ENCODE assay signal across 17 cellular contexts in the genomic region with DNA sequence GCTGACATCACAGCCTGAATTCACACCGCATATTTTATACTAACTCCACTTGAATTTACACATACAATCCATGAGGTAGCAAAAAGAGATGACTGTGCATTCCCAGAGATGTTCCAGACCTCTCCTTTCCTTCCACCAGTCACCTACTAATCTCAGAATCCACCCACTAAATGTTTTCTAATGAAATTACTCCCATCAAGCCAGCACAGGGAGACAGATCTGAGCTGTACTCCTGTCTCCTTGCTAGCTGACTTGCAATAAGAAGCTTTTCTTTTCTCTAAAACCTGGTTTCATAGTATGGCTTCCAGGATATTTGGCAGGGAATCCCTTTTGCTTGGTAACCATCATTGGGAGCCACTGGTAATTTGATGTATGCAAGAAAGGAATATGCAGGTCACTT. TPM values are rescaled to one million over a fixed set of nuclear protein-coding genes. Genes with fewer than 3 reads are reported as not detected.
DNase-seq lines count a peak whose midpoint lies in the region; ATAC-seq lines count a peak whose summit lies in the region.
"Had no signal": no experiment of that assay in that cellular context is flagged by ENCODE, and none has a peak within 500 bp of the region (broad histone marks: within the 10 kb centered on the region; RNA-seq: fewer than 3 reads in every experiment).

No MANE protein-coding gene starts in this region.

- DNase-seq in NCI-H82 (lab: John Stamatoyannopoulos, UW): peak; percentile 72
- peak; percentile 92 for DNase-seq in SK-N-DZ (ENCODE audit: low spot score)
- DNase-seq in islet precursor cell: peak; percentile 29
- DNase-seq in ureter (ENCODE audit: low spot score): no peak
- DNase-seq in NCI-H2171 treated with DMSO at 0.1 percent for 48 hours (lab: John Stamatoyannopoulos, UW): no peak
- DNase-seq in left lobe of liver (ENCODE audit: low spot score): no peak
- DNase-seq: CD4-positive, CD25-positive, alpha-beta regulatory T cell; CD8-positive, alpha-beta T cell; DMS 273 treated with DMSO at 0.1 percent for 48 hours; DMS79; EL; GDM1; H9 had no signal

- no peak for ATAC-seq in left lobe of liver
- ATAC-seq: CD8-positive, alpha-beta T cell; GM12878; GM23338; HCT116 had no signal

RNA-seq across cellular contexts. Expression of a gene that starts 15.9 kb away (rescaled TPM):
- polyA plus RNA-seq in SK-N-DZ (2014; cell fraction: cytosol; rRNA removed): 2.2 and 2.6 TPM in 2 replicates
- polyA plus RNA-seq in SK-N-DZ (2014; cell fraction: nucleus; rRNA removed): 1.2 and 5.6 TPM in 2 replicates
- total RNA-seq in ureter: 1.7 TPM
- total RNA-seq in left lobe of liver: not detected
- total RNA-seq: A673; CD4-positive, CD25-positive, alpha-beta regulatory T cell; CD8-positive, alpha-beta T cell had no signal
- polyA plus RNA-seq: CD4-positive, CD25-positive, alpha-beta regulatory T cell had no signal

Comparison
In these comparisons a context has a peak if more than half of its experiments do, and no peak if none do; other contexts are left out.
1. DNase-seq: peak in NCI-H82 (single experiment), SK-N-DZ (single experiment) and islet precursor cell (single experiment); none in ureter (single experiment), NCI-H2171 treated with DMSO at 0.1 percent for 48 hours (single experiment) and left lobe of liver (single experiment).